In genomic region chr6:123497025-123497424, GRCh38 we compare ENCODE assay signal across 8 cellular contexts.
"Had no signal": no experiment of that assay in that cellular context is flagged by ENCODE, and none has a peak within 500 bp of the region (broad histone marks: within the 10 kb centered on the region; RNA-seq: fewer than 3 reads in every experiment).

No MANE protein-coding gene starts in this region.

- H3K4me3 Mint-ChIP-seq: H9, HFFc6 had no signal

- H3K9me3 Mint-ChIP-seq: H9 had no signal

- H2AFZ ChIP-seq: GM23248 had no signal

- H3K27ac ChIP-seq: GM23248 had no signal

- H3K27ac Mint-ChIP-seq: H9, HFFc6 had no signal

- H3K36me3 ChIP-seq: HAP-1 had no signal

- ATAC-seq: HCT116 had no signal

- H3K4me3 ChIP-seq: GM23248, HAP-1 had no signal

- DNase-seq: GM23248, GOT3, H7, H9, HCEC 1CT, HFFc6 had no signal

- H3K9me3 ChIP-seq: HAP-1 had no signal

- H3K9ac ChIP-seq: GM23248 had no signal
